1 cellular context compared by ENCODE assay signal in the genomic region with DNA sequence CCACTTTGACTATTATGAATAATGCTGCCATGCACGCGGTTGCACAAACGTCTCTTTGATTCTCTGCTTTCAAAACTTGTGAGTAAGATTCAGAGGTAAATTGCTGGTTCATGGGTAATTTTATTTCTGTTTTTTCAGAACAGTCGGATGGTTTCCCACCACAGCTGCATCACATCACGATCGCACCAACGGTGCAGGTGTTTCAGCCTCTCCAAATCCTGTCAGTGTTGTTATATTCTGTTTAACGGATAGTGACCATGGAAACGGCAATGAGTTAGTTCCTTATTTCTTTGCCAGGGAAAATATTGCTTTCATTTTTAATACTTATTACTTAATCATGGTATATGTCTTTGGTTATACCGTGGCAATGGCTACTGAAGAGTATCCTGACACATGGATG.
TF ChIP-seq lines count a peak whose summit lies in the region.

No MANE protein-coding gene starts in this region.

TF ChIP-seq in WTC11, 78 proteins besides CTCF, POLR2A, EP300 and RAD21 (continued from another document):
- TF ChIP-seq, protein P1, sequence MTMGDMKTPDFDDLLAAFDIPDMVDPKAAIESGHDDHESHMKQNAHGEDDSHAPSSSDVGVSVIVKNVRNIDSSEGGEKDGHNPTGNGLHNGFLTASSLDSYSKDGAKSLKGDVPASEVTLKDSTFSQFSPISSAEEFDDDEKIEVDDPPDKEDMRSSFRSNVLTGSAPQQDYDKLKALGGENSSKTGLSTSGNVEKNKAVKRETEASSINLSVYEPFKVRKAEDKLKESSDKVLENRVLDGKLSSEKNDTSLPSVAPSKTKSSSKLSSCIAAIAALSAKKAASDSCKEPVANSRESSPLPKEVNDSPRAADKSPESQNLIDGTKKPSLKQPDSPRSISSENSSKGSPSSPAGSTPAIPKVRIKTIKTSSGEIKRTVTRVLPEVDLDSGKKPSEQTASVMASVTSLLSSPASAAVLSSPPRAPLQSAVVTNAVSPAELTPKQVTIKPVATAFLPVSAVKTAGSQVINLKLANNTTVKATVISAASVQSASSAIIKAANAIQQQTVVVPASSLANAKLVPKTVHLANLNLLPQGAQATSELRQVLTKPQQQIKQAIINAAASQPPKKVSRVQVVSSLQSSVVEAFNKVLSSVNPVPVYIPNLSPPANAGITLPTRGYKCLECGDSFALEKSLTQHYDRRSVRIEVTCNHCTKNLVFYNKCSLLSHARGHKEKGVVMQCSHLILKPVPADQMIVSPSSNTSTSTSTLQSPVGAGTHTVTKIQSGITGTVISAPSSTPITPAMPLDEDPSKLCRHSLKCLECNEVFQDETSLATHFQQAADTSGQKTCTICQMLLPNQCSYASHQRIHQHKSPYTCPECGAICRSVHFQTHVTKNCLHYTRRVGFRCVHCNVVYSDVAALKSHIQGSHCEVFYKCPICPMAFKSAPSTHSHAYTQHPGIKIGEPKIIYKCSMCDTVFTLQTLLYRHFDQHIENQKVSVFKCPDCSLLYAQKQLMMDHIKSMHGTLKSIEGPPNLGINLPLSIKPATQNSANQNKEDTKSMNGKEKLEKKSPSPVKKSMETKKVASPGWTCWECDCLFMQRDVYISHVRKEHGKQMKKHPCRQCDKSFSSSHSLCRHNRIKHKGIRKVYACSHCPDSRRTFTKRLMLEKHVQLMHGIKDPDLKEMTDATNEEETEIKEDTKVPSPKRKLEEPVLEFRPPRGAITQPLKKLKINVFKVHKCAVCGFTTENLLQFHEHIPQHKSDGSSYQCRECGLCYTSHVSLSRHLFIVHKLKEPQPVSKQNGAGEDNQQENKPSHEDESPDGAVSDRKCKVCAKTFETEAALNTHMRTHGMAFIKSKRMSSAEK (CRISPR knock-in tag; IDR thresholded peaks at IDR 0.05; ENCODE audit: borderline replicate concordance), result no peak
- TF ChIP-seq SP1 (CRISPR knock-in tag; conservative IDR thresholded peaks at IDR 0.05), result no peak
- TF ChIP-seq, protein P2, sequence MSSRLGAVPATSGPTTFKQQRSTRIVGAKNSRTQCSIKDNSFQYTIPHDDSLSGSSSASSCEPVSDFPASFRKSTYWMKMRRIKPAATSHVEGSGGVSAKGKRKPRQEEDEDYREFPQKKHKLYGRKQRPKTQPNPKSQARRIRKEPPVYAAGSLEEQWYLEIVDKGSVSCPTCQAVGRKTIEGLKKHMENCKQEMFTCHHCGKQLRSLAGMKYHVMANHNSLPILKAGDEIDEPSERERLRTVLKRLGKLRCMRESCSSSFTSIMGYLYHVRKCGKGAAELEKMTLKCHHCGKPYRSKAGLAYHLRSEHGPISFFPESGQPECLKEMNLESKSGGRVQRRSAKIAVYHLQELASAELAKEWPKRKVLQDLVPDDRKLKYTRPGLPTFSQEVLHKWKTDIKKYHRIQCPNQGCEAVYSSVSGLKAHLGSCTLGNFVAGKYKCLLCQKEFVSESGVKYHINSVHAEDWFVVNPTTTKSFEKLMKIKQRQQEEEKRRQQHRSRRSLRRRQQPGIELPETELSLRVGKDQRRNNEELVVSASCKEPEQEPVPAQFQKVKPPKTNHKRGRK (CRISPR knock-in tag; IDR thresholded peaks at IDR 0.05; ENCODE audit: borderline replicate concordance), result no peak
